In the genomic region with DNA sequence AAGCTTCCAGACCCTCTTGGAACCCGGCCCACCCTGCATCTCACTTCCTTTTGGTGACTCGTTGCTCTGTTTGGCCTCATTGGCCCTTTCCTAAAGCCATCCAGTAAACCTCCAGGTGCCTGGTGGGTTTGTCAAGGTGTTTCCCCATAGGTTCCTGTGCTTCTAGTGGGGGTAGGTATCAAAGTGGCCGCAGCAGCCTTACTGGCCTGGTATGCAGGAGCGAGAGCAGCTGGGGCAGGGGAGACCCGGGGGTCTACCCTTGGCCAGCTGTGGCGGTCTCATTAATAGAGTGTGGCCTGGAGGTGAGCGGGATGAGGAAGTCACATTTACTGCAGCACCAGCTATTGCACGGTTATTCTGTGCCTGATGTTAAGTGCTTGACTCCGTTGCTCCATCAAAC, we compare ENCODE assay signal across 33 cellular contexts. TPM values are rescaled to one million over a fixed set of nuclear protein-coding genes. Genes with fewer than 3 reads are reported as not detected.
"Had no signal": no experiment of that assay in that cellular context is flagged by ENCODE, and none has a peak within 500 bp of the region (broad histone marks: within the 10 kb centered on the region; RNA-seq: fewer than 3 reads in every experiment).

No MANE protein-coding gene starts in this region.

- FAIRE-seq: urothelium cell line had no signal

- ATAC-seq: stimulated activated effector memory CD8-positive, alpha-beta T cell treated with anti-CD3 and anti-CD28 coated beads, Interleukin-12 subunit alpha, Interleukin-12 subunit beta, amount 100 ng/mL, for 72 hours; stimulated activated memory B cell treated with anti-CD40 and anti-IgM and Interleukin-4, amounts not matched to agents 10 μg/mL and 1 μg/mL and 100 μg/mL, for 72 hours; stimulated activated naive B cell treated with anti-CD40 and anti-IgM and Interleukin-4, amounts not matched to agents 10 μg/mL and 1 μg/mL and 100 μg/mL, for 72 hours; stimulated activated naive CD8-positive, alpha-beta T cell treated with anti-CD3 and anti-CD28 coated beads, Interleukin-15, amount 100 ng/mL, for 72 hours; upper lobe of right lung had no signal

- H3K9me3 ChIP-seq: stomach, suprapubic skin, testis, thoracic aorta, thyroid gland, tibial artery, tibial nerve, transverse colon, upper lobe of left lung, upper lobe of right lung, uterus, vagina had no signal

- H3K4me1 Mint-ChIP-seq: stimulated activated effector memory CD8-positive, alpha-beta T cell treated with anti-CD3 and anti-CD28 coated beads, Interleukin-12 subunit alpha, Interleukin-12 subunit beta, amount 100 ng/mL, for 72 hours; stimulated activated memory B cell treated with anti-CD40 and anti-IgM and Interleukin-4, amounts not matched to agents 10 μg/mL and 1 μg/mL and 100 μg/mL, for 72 hours; stimulated activated naive CD8-positive, alpha-beta T cell treated with anti-CD3 and anti-CD28 coated beads, Interleukin-15, amount 100 ng/mL, for 72 hours had no signal

- H3K27me3 Mint-ChIP-seq: stimulated activated naive CD8-positive, alpha-beta T cell treated with anti-CD3 and anti-CD28 coated beads, Interleukin-15, amount 100 ng/mL, for 72 hours; stimulated activated naive CD8-positive, alpha-beta T cell treated with anti-CD3 and anti-CD28 coated beads, Interleukin-15, Interleukin-2, amounts not matched to agents 100 ng/mL and 50 ng/mL, for 24 hours; type B pancreatic cell had no signal

- H3K4me1 ChIP-seq: stomach, suprapubic skin, testis, tibial nerve, transverse colon, upper lobe of left lung, upper lobe of right lung, uterus, vagina had no signal

- H3K36me3 ChIP-seq: stomach, suprapubic skin, thoracic aorta, thyroid gland, tibial artery, tibial nerve, transverse colon, upper lobe of left lung, upper lobe of right lung, uterus, vagina had no signal

- H3K9me3 Mint-ChIP-seq: stimulated activated effector memory CD8-positive, alpha-beta T cell treated with anti-CD3 and anti-CD28 coated beads, Interleukin-12 subunit alpha, Interleukin-12 subunit beta, amount 100 ng/mL, for 72 hours; stimulated activated memory B cell treated with anti-CD40 and anti-IgM and Interleukin-4, amounts not matched to agents 10 μg/mL and 1 μg/mL and 100 μg/mL, for 72 hours; stimulated activated naive B cell treated with anti-CD40 and anti-IgM and Interleukin-4, amounts not matched to agents 10 μg/mL and 1 μg/mL and 100 μg/mL, for 72 hours; stimulated activated naive CD8-positive, alpha-beta T cell treated with anti-CD3 and anti-CD28 coated beads, Interleukin-15, amount 100 ng/mL, for 72 hours; stimulated activated naive CD8-positive, alpha-beta T cell treated with anti-CD3 and anti-CD28 coated beads, Interleukin-15, Interleukin-2, amounts not matched to agents 100 ng/mL and 50 ng/mL, for 24 hours; type B pancreatic cell had no signal

- H3K27me3 ChIP-seq: stomach, suprapubic skin, testis, thyroid gland, tibial artery, tibial nerve, transverse colon, upper lobe of left lung, upper lobe of right lung, uterus, vagina had no signal

- H3K4me3 ChIP-seq: stomach, suprapubic skin, testis, thoracic aorta, thyroid gland, tibial artery, tibial nerve, transverse colon, upper lobe of left lung, upper lobe of right lung, uterus, vagina had no signal

- H3K27ac ChIP-seq: stomach, suprapubic skin, testis, thoracic aorta, thyroid gland, tibial artery, tibial nerve, transverse colon, upper lobe of left lung, upper lobe of right lung, uterus, vagina had no signal

- H3K27ac Mint-ChIP-seq: stimulated activated effector memory CD8-positive, alpha-beta T cell treated with anti-CD3 and anti-CD28 coated beads, Interleukin-12 subunit alpha, Interleukin-12 subunit beta, amount 100 ng/mL, for 72 hours; stimulated activated memory B cell treated with anti-CD40 and anti-IgM and Interleukin-4, amounts not matched to agents 10 μg/mL and 1 μg/mL and 100 μg/mL, for 72 hours; stimulated activated naive B cell treated with anti-CD40 and anti-IgM and Interleukin-4, amounts not matched to agents 10 μg/mL and 1 μg/mL and 100 μg/mL, for 72 hours; stimulated activated naive CD8-positive, alpha-beta T cell treated with anti-CD3 and anti-CD28 coated beads, Interleukin-15, amount 100 ng/mL, for 72 hours; stimulated activated naive CD8-positive, alpha-beta T cell treated with anti-CD3 and anti-CD28 coated beads, Interleukin-15, Interleukin-2, amounts not matched to agents 100 ng/mL and 50 ng/mL, for 24 hours; type B pancreatic cell had no signal

- H3K4me3 Mint-ChIP-seq: stimulated activated effector memory CD8-positive, alpha-beta T cell treated with anti-CD3 and anti-CD28 coated beads, Interleukin-12 subunit alpha, Interleukin-12 subunit beta, amount 100 ng/mL, for 72 hours; stimulated activated memory B cell treated with anti-CD40 and anti-IgM and Interleukin-4, amounts not matched to agents 10 μg/mL and 1 μg/mL and 100 μg/mL, for 72 hours; stimulated activated naive B cell treated with anti-CD40 and anti-IgM and Interleukin-4, amounts not matched to agents 10 μg/mL and 1 μg/mL and 100 μg/mL, for 72 hours; stimulated activated naive CD8-positive, alpha-beta T cell treated with anti-CD3 and anti-CD28 coated beads, Interleukin-15, amount 100 ng/mL, for 72 hours; stimulated activated naive CD8-positive, alpha-beta T cell treated with anti-CD3 and anti-CD28 coated beads, Interleukin-15, Interleukin-2, amounts not matched to agents 100 ng/mL and 50 ng/mL, for 24 hours; type B pancreatic cell had no signal

- DNase-seq: stimulated activated CD4-positive, alpha-beta T cell treated with anti-CD3 and anti-CD28 coated beads, Interleukin-2, amount 100 ng/mL, for 48 hours; stimulated activated CD4-positive, alpha-beta T cell treated with anti-CD3 and anti-CD28 coated beads, Interleukin-4, amount 100 ng/mL, for 1 hour; stimulated activated CD4-positive, alpha-beta T cell treated with anti-CD3 and anti-CD28 coated beads, Interleukin-4, amount 100 ng/mL, for 24 hours; stimulated activated CD4-positive, alpha-beta T cell treated with anti-CD3 and anti-CD28 coated beads, Interleukin-4, amount 100 ng/mL, for 4 hours; stimulated activated CD8-positive, alpha-beta memory T cell treated with anti-CD3 and anti-CD28 coated beads, Interleukin-4, amount 100 ng/mL, for 48 hours; stimulated activated naive B cell treated with anti-CD40 and anti-IgM and Interleukin-4, amounts not matched to agents 10 μg/mL and 1 μg/mL and 100 μg/mL, for 72 hours; stimulated activated naive CD4-positive, alpha-beta T cell; stimulated activated naive CD4-positive, alpha-beta T cell treated with Interleukin-2 at 50 U/mL for 16 hours; stimulated activated naive CD8-positive, alpha-beta T cell treated with anti-CD3 and anti-CD28 coated beads, Interleukin-15, amount 100 ng/mL, for 72 hours; stimulated activated naive CD8-positive, alpha-beta T cell treated with anti-CD3 and anti-CD28 coated beads, Interleukin-15, Interleukin-2, amounts not matched to agents 100 U/mL and 50 U/mL, for 24 hours; stomach; substantia nigra; testis; thyroid gland; transverse colon; trophoblast cell; upper lobe of left lung; upper lobe of right lung; uterus had no signal

- H3K36me3 Mint-ChIP-seq: stimulated activated effector memory CD8-positive, alpha-beta T cell treated with anti-CD3 and anti-CD28 coated beads, Interleukin-12 subunit alpha, Interleukin-12 subunit beta, amount 100 ng/mL, for 72 hours; stimulated activated memory B cell treated with anti-CD40 and anti-IgM and Interleukin-4, amounts not matched to agents 10 μg/mL and 1 μg/mL and 100 μg/mL, for 72 hours; stimulated activated naive B cell treated with anti-CD40 and anti-IgM and Interleukin-4, amounts not matched to agents 10 μg/mL and 1 μg/mL and 100 μg/mL, for 72 hours; type B pancreatic cell had no signal

RNA-seq across cellular contexts. Expression of a gene that starts 4.1 kb away (rescaled TPM):
- total RNA-seq: subcutaneous adipose tissue, temporal lobe, testis, thyroid gland, tibial nerve, transverse colon, upper lobe of left lung, upper lobe of right lung, ureter, urinary bladder, uterus, vagina had no signal

RNA-seq across cellular contexts. Expression of a gene that starts 10.7 kb away (rescaled TPM):
- total RNA-seq: subcutaneous adipose tissue, temporal lobe, thoracic aorta, thyroid gland, tibial nerve, upper lobe of right lung, urinary bladder, vagina had no signal
- polyA plus RNA-seq: stomach had no signal

RNA-seq across cellular contexts. Expression of a gene that starts 18.4 kb away (rescaled TPM):
- total RNA-seq: subcutaneous adipose tissue, thoracic aorta, ureter had no signal

RNA-seq across cellular contexts. Expression of a gene that starts 27.4 kb away (rescaled TPM):
- total RNA-seq: stomach, subcutaneous adipose tissue, temporal lobe, thoracic aorta, thyroid gland, tibial nerve, transverse colon, upper lobe of right lung, ureter, urinary bladder, uterus, vagina had no signal
- polyA plus RNA-seq: stomach had no signal
